3 cellular contexts compared by ENCODE assay signal in genomic region chr3:156072950-156073657, GRCh38. TPM values are rescaled to one million over a fixed set of nuclear protein-coding genes. Genes with fewer than 3 reads are reported as not detected.
"Had no signal": no experiment of that assay in that cellular context is flagged by ENCODE, and none has a peak within 500 bp of the region (broad histone marks: within the 10 kb centered on the region; RNA-seq: fewer than 3 reads in every experiment).

No MANE protein-coding gene starts in this region.

RNA-seq across cellular contexts. Expression of gene KCNAB1, which starts 47.3 kb away (rescaled TPM):
- total RNA-seq: OCI-LY7, PC-3, SJCRH30 had no signal
